24 cellular contexts compared by ENCODE assay signal in genomic region chr7:121046009-121046408, GRCh38. TPM values are rescaled to one million over a fixed set of nuclear protein-coding genes. Genes with fewer than 3 reads are reported as not detected.
DNase-seq lines count a peak whose midpoint lies in the region; ATAC-seq, FAIRE-seq and TF ChIP-seq lines count a peak whose summit lies in the region.
"Had no signal": no experiment of that assay in that cellular context is flagged by ENCODE, and none has a peak within 500 bp of the region (broad histone marks: within the 10 kb centered on the region; RNA-seq: fewer than 3 reads in every experiment).

No MANE protein-coding gene starts in this region.

- FAIRE-seq in A204.1 (lab: Jason Lieb, UNC): peak; percentile 3
- peak; percentile 53 for FAIRE-seq in small intestine (lab: Jason Lieb, UNC)
- FAIRE-seq: GM12878, GM18507 had no signal

- no peak overlapping the region for H3K4me3 Mint-ChIP-seq in activated CD4-positive, alpha-beta T cell treated with anti-CD3 and anti-CD28 coated beads, Interleukin-2, amount 10 ng/mL, durations not matched to agents 24 days and 14 days
- H3K4me3 Mint-ChIP-seq: B cell; CD4-positive, CD25-positive, alpha-beta regulatory T cell; CD8-positive, alpha-beta T cell; GM23338; H9 had no signal

- H3K27me3 ChIP-seq in small intestine (ENCODE audit: control insufficient read depth in 2 of 2, insufficient read depth in 2 of 2, low read length in 2 of 2): no peaks in the 10 kb centered on the region
- H3K27me3 ChIP-seq: BLaER1 had no signal

- peak; percentile 42 for ATAC-seq in left lobe of liver
- ATAC-seq: CD8-positive, alpha-beta T cell; GM12878; GM23338; HCT116 had no signal

- TF ChIP-seq CTCF in VCaP (conservative IDR thresholded peaks at IDR 0.05): no peak

- no peaks in the 10 kb centered on the region for H3K4me1 ChIP-seq in small intestine (ENCODE audit: control insufficient read depth in 2 of 2, insufficient read depth in 1 of 2, low read depth in 1 of 2, low read length in 1 of 2)
- H3K4me1 ChIP-seq: BLaER1 had no signal

- H3K4me3 ChIP-seq in small intestine (ENCODE audit: low read depth in 1 of 2, low read length in 2 of 2): no peak overlapping the region
- H3K4me3 ChIP-seq: BLaER1, GM12878, GM23338 had no signal

- DNase-seq in left lobe of liver (ENCODE audit: low spot score) (no peak), small intestine (no peak), DMS153 treated with DMSO at 0.1 percent for 48 hours (lab: John Stamatoyannopoulos, UW; ENCODE audit: unreplicated experiment) (no peak), globus pallidus (ENCODE audit: low spot score) (no peak)
- no peak for DNase-seq in activated naive CD4-positive, alpha-beta T cell treated with anti-CD3 and anti-CD28 coated beads, Interleukin-2, amount 50 U/mL, for 16 hours
- DNase-seq in activated CD4-positive, alpha-beta T cell treated with anti-CD3 and anti-CD28 coated beads, Interleukin-2, amount 10 ng/mL, durations not matched to agents 24 days and 14 days: no peak
- DNase-seq: 8988T; Caco-2; CD4-positive, CD25-positive, alpha-beta regulatory T cell; CD8-positive, alpha-beta T cell; DMS153; DMS79; EL; GDM1; H9 had no signal

- intact Hi-C loops in activated CD4-positive, alpha-beta T cell treated with anti-CD3 and anti-CD28 coated beads, Interleukin-2, amount 10 ng/mL, durations not matched to agents 24 days and 14 days (cut with micrococcal nuclease): no loop called here

- no peaks in the 10 kb centered on the region for H3K36me3 ChIP-seq in small intestine (ENCODE audit: control insufficient read depth in 2 of 2, insufficient read depth in 2 of 2, low read length in 2 of 2)
- H3K36me3 ChIP-seq: BLaER1 had no signal

- peaks cover 6% of the 10 kb centered on the region for H3K27me3 Mint-ChIP-seq in activated CD4-positive, alpha-beta T cell treated with anti-CD3 and anti-CD28 coated beads, Interleukin-2, amount 10 ng/mL, durations not matched to agents 24 days and 14 days

- H3K27ac ChIP-seq in VCaP: peak overlapping the region; percentile 98; the same call in 1 of the 2 replicates
- no peak overlapping the region for H3K27ac ChIP-seq in small intestine (ENCODE audit: low read depth in 1 of 2, low read length in 1 of 2)
- H3K27ac ChIP-seq: BLaER1, C4-2B had no signal

- no peaks in the 10 kb centered on the region for H3K4me1 Mint-ChIP-seq in activated CD4-positive, alpha-beta T cell treated with anti-CD3 and anti-CD28 coated beads, Interleukin-2, amount 10 ng/mL, durations not matched to agents 24 days and 14 days
- H3K4me1 Mint-ChIP-seq: B cell; CD4-positive, CD25-positive, alpha-beta regulatory T cell had no signal

- H3K27ac Mint-ChIP-seq in activated CD4-positive, alpha-beta T cell treated with anti-CD3 and anti-CD28 coated beads, Interleukin-2, amount 10 ng/mL, durations not matched to agents 24 days and 14 days: no peak overlapping the region
- H3K27ac Mint-ChIP-seq: B cell; CD4-positive, CD25-positive, alpha-beta regulatory T cell; CD8-positive, alpha-beta T cell; GM23338; H9 had no signal

- H3K9me3 ChIP-seq in small intestine (ENCODE audit: control insufficient read depth, low read depth): no peaks in the 10 kb centered on the region
- H3K9me3 ChIP-seq: BLaER1, Caco-2 had no signal

- WGBS in small intestine, 3 donors: 76 to 80% (median 78%) methylated on average over 4 of the region's 4 CpGs

- H3K36me3 Mint-ChIP-seq in activated CD4-positive, alpha-beta T cell treated with anti-CD3 and anti-CD28 coated beads, Interleukin-2, amount 10 ng/mL, durations not matched to agents 24 days and 14 days (ENCODE audit: low read depth): no peaks in the 10 kb centered on the region
- H3K36me3 Mint-ChIP-seq: CD4-positive, CD25-positive, alpha-beta regulatory T cell; CD8-positive, alpha-beta T cell had no signal

- H3K9me3 Mint-ChIP-seq in activated CD4-positive, alpha-beta T cell treated with anti-CD3 and anti-CD28 coated beads, Interleukin-2, amount 10 ng/mL, durations not matched to agents 24 days and 14 days: no peaks in the 10 kb centered on the region
- H3K9me3 Mint-ChIP-seq: CD8-positive, alpha-beta T cell; GM23338; H9 had no signal

RNA-seq across cellular contexts. Expression of gene CPED1, which starts 57.5 kb away (rescaled TPM):
- 34.6 TPM for total RNA-seq in left lobe of liver
- polyA plus RNA-seq in small intestine: 1 to 10 TPM in 2 of 3 donors, under 1 TPM in 1; 0.22 to 2.5 (median 1.4) TPM
- not detected in 2 replicates for total RNA-seq in activated CD4-positive, alpha-beta T cell treated with anti-CD3 and anti-CD28 coated beads, Interleukin-2, amount 10 ng/mL, durations not matched to agents 24 days and 14 days
- total RNA-seq: CD8-positive, alpha-beta T cell had no signal

Comparison
In these comparisons a context has a peak if more than half of its experiments do, and no peak if none do; other contexts are left out.
1. RNA of gene CPED1, which starts 57.5 kb away (total RNA-seq): 34.6 TPM in left lobe of liver (single experiment); not detected in activated CD4-positive, alpha-beta T cell treated with anti-CD3 and anti-CD28 coated beads, Interleukin-2, amount 10 ng/mL, durations not matched to agents 24 days and 14 days; every median in the first group is over 10 times any median in the second.